ENCODE assay signal across 8 cellular contexts in genomic region chr16:85245307-85246172, GRCh38.
A peak's percentile ranks its signal among the peaks of the same experiment; 100 is the strongest.
DNase-seq lines count a peak whose midpoint lies in the region; ATAC-seq and TF ChIP-seq lines count a peak whose summit lies in the region.

No MANE protein-coding gene starts in this region.

- no peaks in the 10 kb centered on the region for H4K20me1 ChIP-seq in PC-9 (ENCODE audit: insufficient read depth)

- H3K9ac ChIP-seq in parathyroid adenoma, result no peak overlapping the region

- no peaks in the 10 kb centered on the region for H3K9me3 ChIP-seq in PC-9 (ENCODE audit: insufficient read depth, low read depth)
- no peaks in the 10 kb centered on the region for H3K9me3 ChIP-seq in parathyroid adenoma (ENCODE audit: control insufficient read depth, low read length)

- H3K4me2 ChIP-seq in PC-9 (no peak overlapping the region), parathyroid adenoma (ENCODE audit: low read length) (peak overlapping the region; percentile 38)

- POLR2A ChIA-PET in PC-9 (lab: Charles Lee; ENCODE audit: unreplicated experiment), result no interaction called here

- no peak overlapping the region for H2AFZ ChIP-seq in PC-9
- no peak overlapping the region for H2AFZ ChIP-seq in parathyroid adenoma

- H3K9me3 Mint-ChIP-seq in CD14-positive monocyte, result no peaks in the 10 kb centered on the region
- H3K9me3 Mint-ChIP-seq in HFFc6, result no peaks in the 10 kb centered on the region
- H3K9me3 Mint-ChIP-seq in activated T-helper 17 cell treated with anti-CD3 and anti-CD28 coated beads, Interleukin-2, amount 50 U/mL, for 72 hours, result no peaks in the 10 kb centered on the region

- H3K27ac ChIP-seq in PC-9 (no peak overlapping the region), parathyroid adenoma (no peak overlapping the region)

- no peaks in the 10 kb centered on the region for H3K9me2 ChIP-seq in PC-9 (ENCODE audit: insufficient read depth)

- DNase-seq in CD14-positive monocyte (ENCODE audit: low spot score), result no peak
- peak; percentile 80 for DNase-seq in HFFc6
- DNase-seq in PC-9, result peak in 1 of 2 experiments; percentile 57
- DNase-seq in foreskin fibroblast, result peak; percentile 73 to 87
- no peak for DNase-seq in middle frontal gyrus (ENCODE audit: extremely low spot score, low spot score)

- H3K27ac Mint-ChIP-seq in CD14-positive monocyte, result peak overlapping the region in 1 of 7 donors; percentile 43
- H3K27ac Mint-ChIP-seq in HFFc6, result peak overlapping the region; percentile 40
- H3K27ac Mint-ChIP-seq in activated T-helper 17 cell treated with anti-CD3 and anti-CD28 coated beads, Interleukin-2, amount 50 U/mL, for 72 hours, result no peak overlapping the region

- H3K4me1 Mint-ChIP-seq in CD14-positive monocyte (peaks cover 2% of the 10 kb centered on the region), HFFc6 (ENCODE audit: low read depth) (peaks cover 10% of the 10 kb centered on the region)
- peaks cover 5% of the 10 kb centered on the region for H3K4me1 Mint-ChIP-seq in activated T-helper 17 cell treated with anti-CD3 and anti-CD28 coated beads, Interleukin-2, amount 50 U/mL, for 72 hours

- H3K79me2 ChIP-seq in PC-9 (ENCODE audit: low read depth) (no peaks in the 10 kb centered on the region), parathyroid adenoma (peaks cover 22% of the 10 kb centered on the region)

- peak; percentile 83 for TF ChIP-seq CTCF in CD14-positive monocyte (IDR thresholded peaks at IDR 0.05)
- peak; percentile 84 for TF ChIP-seq CTCF in HFFc6 (IDR thresholded peaks at IDR 0.05)
- peak; percentile 86 for TF ChIP-seq CTCF in PC-9 (conservative IDR thresholded peaks at IDR 0.05)
- TF ChIP-seq CTCF in foreskin fibroblast (IDR thresholded peaks at IDR 0.05; ENCODE audit: low read depth, low read length), result peak; percentile 90
- TF ChIP-seq CTCF in parathyroid adenoma (IDR thresholded peaks at IDR 0.05), result peak; percentile 89

- H3K4me3 ChIP-seq in PC-9 (no peak overlapping the region), foreskin fibroblast (ENCODE audit: low read depth in 1 of 2, low read length in 2 of 2) (no peak overlapping the region), parathyroid adenoma (ENCODE audit: low read depth, low read length) (no peak overlapping the region)

- intact Hi-C loops in CD14-positive monocyte (cut with micrococcal nuclease), result loop anchor here in 1 of 2 donors (5.0 kb wide), 1 partner anchor 128 kb away; no protein-coding TSS in a partner anchor
- intact Hi-C loops in PC-9 (cut with micrococcal nuclease; ENCODE audit: unreplicated experiment), result loop anchor here (5.0 kb wide), 1 partner anchor 128 kb away; no protein-coding TSS in a partner anchor

- H3K36me3 ChIP-seq in PC-9 (ENCODE audit: low read depth) (no peaks in the 10 kb centered on the region), parathyroid adenoma (ENCODE audit: control insufficient read depth, insufficient read depth, low read length) (no peaks in the 10 kb centered on the region)

- H3K4me3 Mint-ChIP-seq in CD14-positive monocyte (peak overlapping the region in 1 of 2 donors; percentile 46), HFFc6 (no peak overlapping the region)
- no peak overlapping the region for H3K4me3 Mint-ChIP-seq in activated T-helper 17 cell treated with anti-CD3 and anti-CD28 coated beads, Interleukin-2, amount 50 U/mL, for 72 hours

- peak; percentile 49 for ATAC-seq in activated T-helper 17 cell treated with anti-CD3 and anti-CD28 coated beads, Interleukin-2, amount 50 U/mL, for 72 hours (replicated peaks)
- ATAC-seq in HG03439 (IDR thresholded peaks at IDR 0.05; ENCODE audit: unreplicated experiment), result no peak

- H3K27me3 Mint-ChIP-seq in CD14-positive monocyte (ENCODE audit: low read depth in 3 of 3) (peaks cover 8 to 13% (median 13%) of the 10 kb centered on the region in 3 donors), HFFc6 (ENCODE audit: insufficient read depth) (peaks cover 1% of the 10 kb centered on the region)
- H3K27me3 Mint-ChIP-seq in activated T-helper 17 cell treated with anti-CD3 and anti-CD28 coated beads, Interleukin-2, amount 50 U/mL, for 72 hours, result peaks cover 9% of the 10 kb centered on the region

- H3K36me3 Mint-ChIP-seq in CD14-positive monocyte (no peaks in the 10 kb centered on the region), HFFc6 (ENCODE audit: low read depth) (no peaks in the 10 kb centered on the region)
- H3K36me3 Mint-ChIP-seq in activated T-helper 17 cell treated with anti-CD3 and anti-CD28 coated beads, Interleukin-2, amount 50 U/mL, for 72 hours (ENCODE audit: low read depth), result no peaks in the 10 kb centered on the region

- CTCF ChIA-PET in PC-9 (lab: Charles Lee), result interaction anchor here (0.7 kb wide), 1 partner anchor 532 kb away, joined by 3 read pairs; no protein-coding TSS in a partner anchor

- H3K27me3 ChIP-seq in PC-9 (ENCODE audit: insufficient read depth, low read depth), result no peaks in the 10 kb centered on the region
- no peaks in the 10 kb centered on the region for H3K27me3 ChIP-seq in parathyroid adenoma (ENCODE audit: control insufficient read depth, insufficient read depth, low read length)

- no peaks in the 10 kb centered on the region for H3K4me1 ChIP-seq in PC-9 (replicated peaks; ENCODE audit: insufficient read depth)
- no peaks in the 10 kb centered on the region for H3K4me1 ChIP-seq in parathyroid adenoma

- H3F3A ChIP-seq in PC-9 (ENCODE audit: insufficient read depth, low read depth), result no peaks in the 10 kb centered on the region

- no TSS peak for BruUV-seq in PC-9 (replicated peaks; lab: Mats Ljungman, UMichigan)

Comparison
In these comparisons a context has a peak if more than half of its experiments do, and no peak if none do; other contexts are left out.
1. DNase-seq: peak in HFFc6 (single experiment) and foreskin fibroblast (2 of 2); none in CD14-positive monocyte (single experiment) and middle frontal gyrus (single experiment).
2. Peak in every context shown above with its lines, with median percentiles within 50 percentile points of each other: CTCF ChIP-seq.